Comparison of ENCODE assay signal across 32 cellular contexts in the genomic region with DNA sequence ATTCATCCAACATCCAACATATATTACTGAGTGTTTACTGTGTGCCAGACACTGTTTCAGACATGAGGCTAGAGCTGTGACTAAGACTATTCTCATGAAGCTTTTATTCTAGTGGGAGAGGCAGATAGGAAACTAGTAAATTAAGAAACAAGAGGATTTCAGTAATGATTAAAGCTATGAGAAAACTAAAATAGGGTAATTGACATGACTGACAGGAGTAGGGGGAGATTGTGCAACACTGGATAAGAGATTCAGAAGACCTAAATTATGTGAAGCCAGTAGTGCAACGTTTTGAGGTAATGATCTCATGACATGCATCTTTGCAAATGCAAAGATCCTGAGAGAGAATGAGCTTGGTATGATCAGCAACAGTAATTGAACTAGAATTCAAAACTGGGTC.
"Had no signal": no experiment of that assay in that cellular context is flagged by ENCODE, and none has a peak within 500 bp of the region (broad histone marks: within the 10 kb centered on the region; RNA-seq: fewer than 3 reads in every experiment).

No MANE protein-coding gene starts in this region.

- H3K36me3 ChIP-seq: breast epithelium, cardiac muscle cell, colonic mucosa, esophagus squamous epithelium, gastroesophageal sphincter, heart right ventricle had no signal

- ATAC-seq: activated CD8-positive, alpha-beta T cell treated with anti-CD3 and anti-CD28 coated beads for 36 hours; activated T-cell treated with anti-CD3 and anti-CD28 coated beads, Interleukin-2, amount 50 U/mL, for 4 hours; activated T-helper 17 cell treated with anti-CD3 and anti-CD28 coated beads, Interleukin-2, amount 50 U/mL, for 72 hours; gastroesophageal sphincter; heart right ventricle; WTC11 had no signal

- H3K79me2 ChIP-seq: hepatocyte had no signal

- H3K4me3 ChIP-seq: breast epithelium, cardiac muscle cell, colonic mucosa, esophagus squamous epithelium, gastroesophageal sphincter, heart right ventricle, hepatocyte had no signal

- H3K9me3 ChIP-seq: colonic mucosa, esophagus squamous epithelium, gastroesophageal sphincter had no signal

- FAIRE-seq: endometrium, endothelial cell of umbilical vein, TTC549 had no signal

- DNase-seq: activated CD4-positive, alpha-beta T cell treated with anti-CD3 and anti-CD28 coated beads for 1 hour; activated CD4-positive, alpha-beta T cell treated with anti-CD3 and anti-CD28 coated beads for 4 hours; activated CD4-positive, alpha-beta T cell treated with anti-CD3 and anti-CD28 coated beads, Interleukin-2, amount 10 ng/mL, durations not matched to agents 7 days and 5 days; activated CD4-positive, alpha-beta T cell treated with anti-CD3 and anti-CD28 coated beads, Interleukin-2, amount 50 U/mL, for 4 hours; activated CD8-positive, alpha-beta memory T cell treated with anti-CD3 and anti-CD28 coated beads for 24 hours; activated CD8-positive, alpha-beta T cell treated with anti-CD3 and anti-CD28 coated beads for 36 hours; activated effector memory CD4-positive, alpha-beta T cell treated with Interleukin-2 at 50 U/mL for 16 hours; activated gamma-delta T cell treated with Interleukin-2 at 50 U/mL for 16 hours; activated naive CD4-positive, alpha-beta T cell treated with anti-CD3 and anti-CD28 coated beads, Interleukin-2, amount 50 U/mL, for 16 hours; activated naive CD4-positive, alpha-beta T cell treated with Interleukin-2 at 50 U/mL for 16 hours; activated T-cell treated with anti-CD3 and anti-CD28 coated beads, Interleukin-2, amount 50 U/mL, for 4 hours; amygdala; aorta; central memory CD4-positive, alpha-beta T cell; cerebellar nuclear complex; colonic mucosa; effector CD8-positive, alpha-beta T cell; esophagus squamous epithelium; foreskin melanocyte; heart right ventricle; T-helper 2 cell had no signal

- H2AFZ ChIP-seq: hepatocyte had no signal

- H3K27me3 ChIP-seq: breast epithelium, cardiac muscle cell, colonic mucosa, esophagus squamous epithelium, gastroesophageal sphincter, heart right ventricle, hepatocyte had no signal

- H3K4me2 ChIP-seq: hepatocyte had no signal

- H3K4me1 ChIP-seq: breast epithelium, colonic mucosa had no signal

- H3K27ac ChIP-seq: breast epithelium, cardiac muscle cell, colonic mucosa, epithelial cell of prostate, esophagus squamous epithelium, gastroesophageal sphincter, heart right ventricle, hepatocyte, VCaP had no signal
